In the genomic region with DNA sequence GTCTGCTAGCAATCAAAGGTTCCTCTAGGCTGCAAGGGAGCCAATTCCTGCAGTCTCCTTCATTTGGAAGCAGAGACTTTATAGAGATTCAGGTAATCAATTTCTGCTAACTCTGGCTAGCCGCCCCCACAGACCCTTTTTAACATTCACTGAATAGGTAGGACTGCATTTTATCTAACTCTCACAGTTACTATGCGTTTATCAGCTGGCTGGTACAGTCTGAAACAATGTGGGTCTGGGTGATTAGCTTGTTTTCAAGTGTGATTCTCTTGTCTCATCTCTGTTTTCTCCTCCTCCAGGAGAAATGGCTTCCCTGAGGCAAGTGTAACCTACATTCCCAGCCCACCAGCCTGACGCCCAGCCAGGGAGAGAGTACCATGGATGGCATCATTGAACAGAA, we compare ENCODE assay signal across 24 cellular contexts.
"Had no signal": no experiment of that assay in that cellular context is flagged by ENCODE, and none has a peak within 500 bp of the region (broad histone marks: within the 10 kb centered on the region; RNA-seq: fewer than 3 reads in every experiment).

No MANE protein-coding gene starts in this region.

- H3K4me2 ChIP-seq: hepatocyte had no signal

- H3K4me3 Mint-ChIP-seq: dendritic cell treated with granulocyte-macrophage colony-stimulating factor and Interleukin-4, amounts not matched to agents 40 ng/mL and 50 ng/mL, for 4 days; effector memory CD8-positive, alpha-beta T cell; endodermal cell had no signal

- H3K27ac Mint-ChIP-seq: dendritic cell treated with granulocyte-macrophage colony-stimulating factor and Interleukin-4, amounts not matched to agents 40 ng/mL and 50 ng/mL, for 4 days; effector memory CD8-positive, alpha-beta T cell; endodermal cell had no signal

- H3K27ac ChIP-seq: colonic mucosa, coronary artery, epithelial cell of prostate, esophagus squamous epithelium, foreskin keratinocyte, gastrocnemius medialis, gastroesophageal sphincter, heart left ventricle, heart right ventricle, hepatocyte had no signal

- H3K36me3 ChIP-seq: colonic mucosa, esophagus squamous epithelium, gastrocnemius medialis, gastroesophageal sphincter had no signal

- DNase-seq: colonic mucosa; cortex of kidney; dermis blood vessel endothelial cell; dorsolateral prefrontal cortex; effector CD4-positive, alpha-beta T cell; effector CD8-positive, alpha-beta T cell; effector memory CD4-positive, alpha-beta T cell; effector memory CD8-positive, alpha-beta T cell; endodermal cell; erythroblast; esophagus squamous epithelium; foreskin fibroblast; foreskin keratinocyte; foreskin melanocyte; gastrocnemius medialis; glutamatergic neuron; heart left ventricle; heart right ventricle had no signal

- H3K27me3 ChIP-seq: colonic mucosa, dorsolateral prefrontal cortex, esophagus squamous epithelium, foreskin keratinocyte, gastrocnemius medialis, gastroesophageal sphincter, heart left ventricle, heart right ventricle, hepatocyte had no signal

- ATAC-seq: effector memory CD8-positive, alpha-beta T cell; esophagus mucosa; foreskin keratinocyte; gastrocnemius medialis; gastroesophageal sphincter; heart left ventricle had no signal

- H3K9me3 ChIP-seq: colonic mucosa, esophagus squamous epithelium, gastrocnemius medialis had no signal

- H3K4me3 ChIP-seq: colonic mucosa, coronary artery, dorsolateral prefrontal cortex, esophagus squamous epithelium, gastrocnemius medialis, gastroesophageal sphincter, heart left ventricle, heart right ventricle, hepatocyte had no signal

- H3K4me1 ChIP-seq: colonic mucosa, esophagus squamous epithelium, foreskin keratinocyte, gastrocnemius medialis, gastroesophageal sphincter had no signal
